In genomic region chr1:29412591-29412990, GRCh38 we compare ENCODE assay signal across 23 cellular contexts.
"Had no signal": no experiment of that assay in that cellular context is flagged by ENCODE, and none has a peak within 500 bp of the region (broad histone marks: within the 10 kb centered on the region; RNA-seq: fewer than 3 reads in every experiment).

No MANE protein-coding gene starts in this region.

- ATAC-seq: activated CD4-positive, CD25-positive, alpha-beta regulatory T cell treated with anti-CD3 and anti-CD28 coated beads, Interleukin-2, amount 50 U/mL, for 24 hours; activated CD8-positive, alpha-beta memory T cell treated with anti-CD3 and anti-CD28 coated beads, Interleukin-2, amount 10 ng/mL, durations not matched to agents 7 days and 5 days; heart right ventricle; lower lobe of right lung; sciatic nerve; stimulated activated effector memory CD8-positive, alpha-beta T cell treated with anti-CD3 and anti-CD28 coated beads, Interleukin-12 subunit alpha, Interleukin-12 subunit beta, amount 100 ng/mL, for 72 hours; stimulated activated naive CD8-positive, alpha-beta T cell treated with anti-CD3 and anti-CD28 coated beads, Interleukin-15, amount 100 ng/mL, for 72 hours had no signal

- DNase-seq: activated CD4-positive, alpha-beta memory T cell treated with anti-CD3 and anti-CD28 coated beads, Interleukin-2, amount 10 ng/mL, durations not matched to agents 7 days and 5 days; activated CD4-positive, alpha-beta T cell treated with anti-CD3 and anti-CD28 coated beads, Interleukin-2, amount 10 ng/mL, durations not matched to agents 24 days and 14 days; activated CD8-positive, alpha-beta memory T cell treated with anti-CD3 and anti-CD28 coated beads, Interleukin-2, amount 10 ng/mL, durations not matched to agents 7 days and 5 days; activated effector memory CD4-positive, alpha-beta T cell treated with anti-CD3 and anti-CD28 coated beads, Interleukin-2, amount 50 U/mL, for 16 hours; activated naive CD4-positive, alpha-beta T cell treated with anti-CD3 and anti-CD28 coated beads, Interleukin-2, amount 10 ng/mL, durations not matched to agents 7 days and 5 days; activated T-cell treated with anti-CD3 and anti-CD28 coated beads for 4 hours; amygdala; erythroblast; foreskin fibroblast; heart right ventricle; lower lobe of right lung; mesendoderm; naive B cell; small intestine; stimulated activated CD4-positive, alpha-beta T cell treated with anti-CD3 and anti-CD28 coated beads, Interleukin-2, amount 100 ng/mL, for 24 hours; stimulated activated naive CD8-positive, alpha-beta T cell treated with anti-CD3 and anti-CD28 coated beads, Interleukin-15, amount 100 ng/mL, for 72 hours; uterus had no signal

- H3K36me3 ChIP-seq: heart right ventricle, lower lobe of right lung, tibial nerve, uterus had no signal

- H3K27ac ChIP-seq: heart right ventricle, lower lobe of right lung, tibial nerve, uterus, VCaP had no signal

- H3K4me3 ChIP-seq: heart right ventricle, lower lobe of right lung, tibial nerve, uterus had no signal

- FAIRE-seq: keratinocyte, small intestine had no signal

- H3K4me1 ChIP-seq: lower lobe of right lung had no signal

- H3K9me3 ChIP-seq: heart right ventricle, lower lobe of right lung, tibial nerve, uterus had no signal

- H3K27me3 ChIP-seq: uterus had no signal
